In the genomic region with DNA sequence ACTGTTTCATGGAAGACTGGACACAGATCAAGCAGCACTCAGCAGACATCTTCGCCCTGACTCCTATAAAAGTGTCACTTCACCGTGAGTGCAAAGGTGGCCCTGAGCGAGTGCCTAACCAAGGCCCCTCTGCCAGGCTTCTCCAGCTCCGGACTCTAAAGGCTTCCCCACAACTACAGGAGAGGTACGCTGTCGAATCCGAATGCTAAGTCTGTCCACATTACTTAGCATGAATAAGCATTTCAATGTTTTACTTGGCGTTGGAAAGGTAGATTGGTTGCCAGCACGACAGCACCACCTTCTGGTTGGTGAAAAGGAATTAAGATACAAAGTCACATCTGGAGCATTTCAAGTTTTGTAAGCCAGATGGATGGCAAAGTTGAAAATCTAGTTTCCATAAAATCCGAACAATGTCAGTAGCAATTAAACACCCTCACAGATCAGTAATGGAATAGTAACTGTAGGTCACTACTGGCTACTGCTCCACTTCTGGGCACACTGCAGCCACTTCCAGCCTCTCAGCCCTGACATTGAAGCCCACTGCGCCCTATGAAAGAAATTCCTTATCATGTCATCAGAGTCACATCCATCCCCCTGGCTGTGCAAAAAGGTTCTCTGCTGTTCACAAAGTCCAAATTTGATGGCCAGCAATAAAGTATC, we compare ENCODE assay signal across 1 cellular context.
TF ChIP-seq lines count a peak whose summit lies in the region.

No MANE protein-coding gene starts in this region.

TF ChIP-seq in K562, 482 proteins besides CTCF, POLR2A, EP300 and RAD21 (continued from another document and continues in another):
- no peak for TF ChIP-seq ESRRA (IDR thresholded peaks at IDR 0.05; ENCODE audit: borderline replicate concordance, low read depth)
- TF ChIP-seq ZNF324 (CRISPR knock-in tag; IDR thresholded peaks at IDR 0.05), result no peak
- TF ChIP-seq, protein P1, sequence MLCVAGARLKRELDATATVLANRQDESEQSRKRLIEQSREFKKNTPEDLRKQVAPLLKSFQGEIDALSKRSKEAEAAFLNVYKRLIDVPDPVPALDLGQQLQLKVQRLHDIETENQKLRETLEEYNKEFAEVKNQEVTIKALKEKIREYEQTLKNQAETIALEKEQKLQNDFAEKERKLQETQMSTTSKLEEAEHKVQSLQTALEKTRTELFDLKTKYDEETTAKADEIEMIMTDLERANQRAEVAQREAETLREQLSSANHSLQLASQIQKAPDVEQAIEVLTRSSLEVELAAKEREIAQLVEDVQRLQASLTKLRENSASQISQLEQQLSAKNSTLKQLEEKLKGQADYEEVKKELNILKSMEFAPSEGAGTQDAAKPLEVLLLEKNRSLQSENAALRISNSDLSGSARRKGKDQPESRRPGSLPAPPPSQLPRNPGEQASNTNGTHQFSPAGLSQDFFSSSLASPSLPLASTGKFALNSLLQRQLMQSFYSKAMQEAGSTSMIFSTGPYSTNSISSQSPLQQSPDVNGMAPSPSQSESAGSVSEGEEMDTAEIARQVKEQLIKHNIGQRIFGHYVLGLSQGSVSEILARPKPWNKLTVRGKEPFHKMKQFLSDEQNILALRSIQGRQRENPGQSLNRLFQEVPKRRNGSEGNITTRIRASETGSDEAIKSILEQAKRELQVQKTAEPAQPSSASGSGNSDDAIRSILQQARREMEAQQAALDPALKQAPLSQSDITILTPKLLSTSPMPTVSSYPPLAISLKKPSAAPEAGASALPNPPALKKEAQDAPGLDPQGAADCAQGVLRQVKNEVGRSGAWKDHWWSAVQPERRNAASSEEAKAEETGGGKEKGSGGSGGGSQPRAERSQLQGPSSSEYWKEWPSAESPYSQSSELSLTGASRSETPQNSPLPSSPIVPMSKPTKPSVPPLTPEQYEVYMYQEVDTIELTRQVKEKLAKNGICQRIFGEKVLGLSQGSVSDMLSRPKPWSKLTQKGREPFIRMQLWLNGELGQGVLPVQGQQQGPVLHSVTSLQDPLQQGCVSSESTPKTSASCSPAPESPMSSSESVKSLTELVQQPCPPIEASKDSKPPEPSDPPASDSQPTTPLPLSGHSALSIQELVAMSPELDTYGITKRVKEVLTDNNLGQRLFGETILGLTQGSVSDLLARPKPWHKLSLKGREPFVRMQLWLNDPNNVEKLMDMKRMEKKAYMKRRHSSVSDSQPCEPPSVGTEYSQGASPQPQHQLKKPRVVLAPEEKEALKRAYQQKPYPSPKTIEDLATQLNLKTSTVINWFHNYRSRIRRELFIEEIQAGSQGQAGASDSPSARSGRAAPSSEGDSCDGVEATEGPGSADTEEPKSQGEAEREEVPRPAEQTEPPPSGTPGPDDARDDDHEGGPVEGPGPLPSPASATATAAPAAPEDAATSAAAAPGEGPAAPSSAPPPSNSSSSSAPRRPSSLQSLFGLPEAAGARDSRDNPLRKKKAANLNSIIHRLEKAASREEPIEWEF (CRISPR knock-in tag; IDR thresholded peaks at IDR 0.05), result 0 out of 2 replicates have a peak, but pooled peaks have one; percentile 47
- TF ChIP-seq, protein P2, sequence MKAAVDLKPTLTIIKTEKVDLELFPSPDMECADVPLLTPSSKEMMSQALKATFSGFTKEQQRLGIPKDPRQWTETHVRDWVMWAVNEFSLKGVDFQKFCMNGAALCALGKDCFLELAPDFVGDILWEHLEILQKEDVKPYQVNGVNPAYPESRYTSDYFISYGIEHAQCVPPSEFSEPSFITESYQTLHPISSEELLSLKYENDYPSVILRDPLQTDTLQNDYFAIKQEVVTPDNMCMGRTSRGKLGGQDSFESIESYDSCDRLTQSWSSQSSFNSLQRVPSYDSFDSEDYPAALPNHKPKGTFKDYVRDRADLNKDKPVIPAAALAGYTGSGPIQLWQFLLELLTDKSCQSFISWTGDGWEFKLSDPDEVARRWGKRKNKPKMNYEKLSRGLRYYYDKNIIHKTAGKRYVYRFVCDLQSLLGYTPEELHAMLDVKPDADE (conservative IDR thresholded peaks at IDR 0.05; ENCODE audit: control insufficient read depth, low read depth, low read length), result no peak
- no peak for TF ChIP-seq POLR3G (IDR thresholded peaks at IDR 0.05; ENCODE audit: extremely low read depth, insufficient read length, insufficient replicate concordance)
- TF ChIP-seq, protein P3, sequence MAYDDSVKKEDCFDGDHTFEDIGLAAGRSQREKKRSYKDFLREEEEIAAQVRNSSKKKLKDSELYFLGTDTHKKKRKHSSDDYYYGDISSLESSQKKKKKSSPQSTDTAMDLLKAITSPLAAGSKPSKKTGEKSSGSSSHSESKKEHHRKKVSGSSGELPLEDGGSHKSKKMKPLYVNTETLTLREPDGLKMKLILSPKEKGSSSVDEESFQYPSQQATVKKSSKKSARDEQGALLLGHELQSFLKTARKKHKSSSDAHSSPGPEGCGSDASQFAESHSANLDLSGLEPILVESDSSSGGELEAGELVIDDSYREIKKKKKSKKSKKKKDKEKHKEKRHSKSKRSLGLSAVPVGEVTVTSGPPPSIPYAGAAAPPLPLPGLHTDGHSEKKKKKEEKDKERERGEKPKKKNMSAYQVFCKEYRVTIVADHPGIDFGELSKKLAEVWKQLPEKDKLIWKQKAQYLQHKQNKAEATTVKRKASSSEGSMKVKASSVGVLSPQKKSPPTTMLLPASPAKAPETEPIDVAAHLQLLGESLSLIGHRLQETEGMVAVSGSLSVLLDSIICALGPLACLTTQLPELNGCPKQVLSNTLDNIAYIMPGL (CRISPR knock-in tag; IDR thresholded peaks at IDR 0.05), result no peak
- TF ChIP-seq MTF1 (CRISPR knock-in tag; IDR thresholded peaks at IDR 0.05; ENCODE audit: borderline replicate concordance), result no peak
- no peak for TF ChIP-seq FOXK2 (conservative IDR thresholded peaks at IDR 0.05 in 1 of 2, IDR thresholded peaks at IDR 0.05 in 1 of 2; ENCODE audit: low read depth in 2 of 2)
- TF ChIP-seq TRIM24 (IDR thresholded peaks at IDR 0.05), result no peak
- TF ChIP-seq SIN3A (IDR thresholded peaks at IDR 0.05; ENCODE audit: borderline replicate concordance in 2 of 2, control insufficient read depth in 1 of 2, low read depth in 2 of 2, low read length in 2 of 2), result no peak
- TF ChIP-seq, protein P4, sequence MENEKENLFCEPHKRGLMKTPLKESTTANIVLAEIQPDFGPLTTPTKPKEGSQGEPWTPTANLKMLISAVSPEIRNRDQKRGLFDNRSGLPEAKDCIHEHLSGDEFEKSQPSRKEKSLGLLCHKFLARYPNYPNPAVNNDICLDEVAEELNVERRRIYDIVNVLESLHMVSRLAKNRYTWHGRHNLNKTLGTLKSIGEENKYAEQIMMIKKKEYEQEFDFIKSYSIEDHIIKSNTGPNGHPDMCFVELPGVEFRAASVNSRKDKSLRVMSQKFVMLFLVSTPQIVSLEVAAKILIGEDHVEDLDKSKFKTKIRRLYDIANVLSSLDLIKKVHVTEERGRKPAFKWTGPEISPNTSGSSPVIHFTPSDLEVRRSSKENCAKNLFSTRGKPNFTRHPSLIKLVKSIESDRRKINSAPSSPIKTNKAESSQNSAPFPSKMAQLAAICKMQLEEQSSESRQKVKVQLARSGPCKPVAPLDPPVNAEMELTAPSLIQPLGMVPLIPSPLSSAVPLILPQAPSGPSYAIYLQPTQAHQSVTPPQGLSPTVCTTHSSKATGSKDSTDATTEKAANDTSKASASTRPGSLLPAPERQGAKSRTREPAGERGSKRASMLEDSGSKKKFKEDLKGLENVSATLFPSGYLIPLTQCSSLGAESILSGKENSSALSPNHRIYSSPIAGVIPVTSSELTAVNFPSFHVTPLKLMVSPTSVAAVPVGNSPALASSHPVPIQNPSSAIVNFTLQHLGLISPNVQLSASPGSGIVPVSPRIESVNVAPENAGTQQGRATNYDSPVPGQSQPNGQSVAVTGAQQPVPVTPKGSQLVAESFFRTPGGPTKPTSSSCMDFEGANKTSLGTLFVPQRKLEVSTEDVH (IDR thresholded peaks at IDR 0.05; ENCODE audit: low read depth, partially characterized antibody), result no peak
- TF ChIP-seq, protein P5, sequence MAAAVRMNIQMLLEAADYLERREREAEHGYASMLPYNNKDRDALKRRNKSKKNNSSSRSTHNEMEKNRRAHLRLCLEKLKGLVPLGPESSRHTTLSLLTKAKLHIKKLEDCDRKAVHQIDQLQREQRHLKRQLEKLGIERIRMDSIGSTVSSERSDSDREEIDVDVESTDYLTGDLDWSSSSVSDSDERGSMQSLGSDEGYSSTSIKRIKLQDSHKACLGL (CRISPR knock-in tag; IDR thresholded peaks at IDR 0.05; ENCODE audit: borderline replicate concordance, poor library complexity, severe bottlenecking), result no peak
- TF ChIP-seq ZNF707 (CRISPR knock-in tag; conservative IDR thresholded peaks at IDR 0.05), result no peak
- no peak for TF ChIP-seq GATAD2A (IDR thresholded peaks at IDR 0.05)
- TF ChIP-seq KLF10 (CRISPR knock-in tag; IDR thresholded peaks at IDR 0.05), result no peak
- TF ChIP-seq MAZ (CRISPR knock-in tag; conservative IDR thresholded peaks at IDR 0.05 in 1 of 2, IDR thresholded peaks at IDR 0.05 in 1 of 2), result peak in 1 of 2 experiments; percentile 44; a peak in 1 of 4 replicates
- TF ChIP-seq, protein P6, sequence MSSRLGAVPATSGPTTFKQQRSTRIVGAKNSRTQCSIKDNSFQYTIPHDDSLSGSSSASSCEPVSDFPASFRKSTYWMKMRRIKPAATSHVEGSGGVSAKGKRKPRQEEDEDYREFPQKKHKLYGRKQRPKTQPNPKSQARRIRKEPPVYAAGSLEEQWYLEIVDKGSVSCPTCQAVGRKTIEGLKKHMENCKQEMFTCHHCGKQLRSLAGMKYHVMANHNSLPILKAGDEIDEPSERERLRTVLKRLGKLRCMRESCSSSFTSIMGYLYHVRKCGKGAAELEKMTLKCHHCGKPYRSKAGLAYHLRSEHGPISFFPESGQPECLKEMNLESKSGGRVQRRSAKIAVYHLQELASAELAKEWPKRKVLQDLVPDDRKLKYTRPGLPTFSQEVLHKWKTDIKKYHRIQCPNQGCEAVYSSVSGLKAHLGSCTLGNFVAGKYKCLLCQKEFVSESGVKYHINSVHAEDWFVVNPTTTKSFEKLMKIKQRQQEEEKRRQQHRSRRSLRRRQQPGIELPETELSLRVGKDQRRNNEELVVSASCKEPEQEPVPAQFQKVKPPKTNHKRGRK (tag; IDR thresholded peaks at IDR 0.05), result no peak
- peak; percentile 94 for TF ChIP-seq C11orf30 (IDR thresholded peaks at IDR 0.05; ENCODE audit: low read depth)
- no peak for TF ChIP-seq ZNF507 (tag; conservative IDR thresholded peaks at IDR 0.05)
- no peak for TF ChIP-seq SREBF2 (CRISPR knock-in tag; IDR thresholded peaks at IDR 0.05)
- TF ChIP-seq, protein P7, sequence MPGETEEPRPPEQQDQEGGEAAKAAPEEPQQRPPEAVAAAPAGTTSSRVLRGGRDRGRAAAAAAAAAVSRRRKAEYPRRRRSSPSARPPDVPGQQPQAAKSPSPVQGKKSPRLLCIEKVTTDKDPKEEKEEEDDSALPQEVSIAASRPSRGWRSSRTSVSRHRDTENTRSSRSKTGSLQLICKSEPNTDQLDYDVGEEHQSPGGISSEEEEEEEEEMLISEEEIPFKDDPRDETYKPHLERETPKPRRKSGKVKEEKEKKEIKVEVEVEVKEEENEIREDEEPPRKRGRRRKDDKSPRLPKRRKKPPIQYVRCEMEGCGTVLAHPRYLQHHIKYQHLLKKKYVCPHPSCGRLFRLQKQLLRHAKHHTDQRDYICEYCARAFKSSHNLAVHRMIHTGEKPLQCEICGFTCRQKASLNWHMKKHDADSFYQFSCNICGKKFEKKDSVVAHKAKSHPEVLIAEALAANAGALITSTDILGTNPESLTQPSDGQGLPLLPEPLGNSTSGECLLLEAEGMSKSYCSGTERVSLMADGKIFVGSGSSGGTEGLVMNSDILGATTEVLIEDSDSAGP (CRISPR knock-in tag; IDR thresholded peaks at IDR 0.05), result no peak
- no peak for TF ChIP-seq NCOR1 (IDR thresholded peaks at IDR 0.05)
- TF ChIP-seq ADNP (tag; IDR thresholded peaks at IDR 0.05), result no peak
- TF ChIP-seq MAFK (IDR thresholded peaks at IDR 0.05; ENCODE audit: low read length), result peak; percentile 84
- no peak for TF ChIP-seq ZNF586 (CRISPR knock-in tag; conservative IDR thresholded peaks at IDR 0.05)
- TF ChIP-seq, protein P8, sequence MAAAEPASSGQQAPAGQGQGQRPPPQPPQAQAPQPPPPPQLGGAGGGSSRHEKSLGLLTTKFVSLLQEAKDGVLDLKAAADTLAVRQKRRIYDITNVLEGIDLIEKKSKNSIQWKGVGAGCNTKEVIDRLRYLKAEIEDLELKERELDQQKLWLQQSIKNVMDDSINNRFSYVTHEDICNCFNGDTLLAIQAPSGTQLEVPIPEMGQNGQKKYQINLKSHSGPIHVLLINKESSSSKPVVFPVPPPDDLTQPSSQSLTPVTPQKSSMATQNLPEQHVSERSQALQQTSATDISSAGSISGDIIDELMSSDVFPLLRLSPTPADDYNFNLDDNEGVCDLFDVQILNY (CRISPR knock-in tag; IDR thresholded peaks at IDR 0.05), result no peak
- no peak for TF ChIP-seq CXXC5 (CRISPR knock-in tag; IDR thresholded peaks at IDR 0.05)
- no peak for TF ChIP-seq NRF1 (conservative IDR thresholded peaks at IDR 0.05 in 1 of 2, IDR thresholded peaks at IDR 0.05 in 1 of 2)
- TF ChIP-seq CEBPG (CRISPR knock-in tag; IDR thresholded peaks at IDR 0.05), result no peak
- TF ChIP-seq CEBPG (tag; conservative IDR thresholded peaks at IDR 0.05 in 1 of 2, IDR thresholded peaks at IDR 0.05 in 1 of 2), result no peak
- TF ChIP-seq CBX8 (IDR thresholded peaks at IDR 0.05; ENCODE audit: borderline replicate concordance, extremely low read depth, low read depth, low read length, poor library complexity, severe bottlenecking), result no peak
